Comparison of ENCODE assay signal across 1 cellular context in genomic region chr17:68310141-68310540, GRCh38.
TF ChIP-seq lines count a peak whose summit lies in the region.

No MANE protein-coding gene starts in this region.

TF ChIP-seq in K562, 482 proteins besides CTCF, POLR2A, EP300 and RAD21 (continued from another document):
- TF ChIP-seq CGGBP1 (CRISPR knock-in tag; IDR thresholded peaks at IDR 0.05) = no peak
